Comparison of ENCODE assay signal across 10 cellular contexts in genomic region chr9:71897573-71897972, GRCh38. TPM values are rescaled to one million over a fixed set of nuclear protein-coding genes. Genes with fewer than 3 reads are reported as not detected.
DNase-seq lines count a peak whose midpoint lies in the region; ATAC-seq and TF ChIP-seq lines count a peak whose summit lies in the region.
"Had no signal": no experiment of that assay in that cellular context is flagged by ENCODE, and none has a peak within 500 bp of the region (broad histone marks: within the 10 kb centered on the region; RNA-seq: fewer than 3 reads in every experiment).

No MANE protein-coding gene starts in this region.

- no peaks in the 10 kb centered on the region for H3K9me3 Mint-ChIP-seq in activated naive CD8-positive, alpha-beta T cell treated with anti-CD3 and anti-CD28 coated beads, Interleukin-2, amount 10 ng/mL, durations not matched to agents 7 days and 5 days

- ATAC-seq in HG03521 (IDR thresholded peaks at IDR 0.05; ENCODE audit: unreplicated experiment), result peak; percentile 47
- ATAC-seq in activated naive CD8-positive, alpha-beta T cell treated with anti-CD3 and anti-CD28 coated beads, Interleukin-2, amount 10 ng/mL, durations not matched to agents 7 days and 5 days (ENCODE audit: low read depth), result peak; percentile 79
- ATAC-seq: psoas muscle had no signal

- H3K27ac Mint-ChIP-seq in activated naive CD8-positive, alpha-beta T cell treated with anti-CD3 and anti-CD28 coated beads, Interleukin-2, amount 10 ng/mL, durations not matched to agents 7 days and 5 days, result peak overlapping the region; percentile 86

- peaks cover 15% of the 10 kb centered on the region for H3K36me3 Mint-ChIP-seq in activated naive CD8-positive, alpha-beta T cell treated with anti-CD3 and anti-CD28 coated beads, Interleukin-2, amount 10 ng/mL, durations not matched to agents 7 days and 5 days

- POLR2A ChIA-PET in activated naive CD8-positive, alpha-beta T cell treated with anti-CD3 and anti-CD28 coated beads, Interleukin-2, amount 10 ng/mL, durations not matched to agents 7 days and 5 days (lab: Charles Lee), result interaction anchor here (1.0 to 6.4 kb wide), 2 partner anchors 14 to 114 kb away, joined by 4 to 60 read pairs; partner anchors contain the start of genes ABHD17B and C9orf85

- peak overlapping the region; percentile 74 for H3K4me3 Mint-ChIP-seq in activated naive CD8-positive, alpha-beta T cell treated with anti-CD3 and anti-CD28 coated beads, Interleukin-2, amount 10 ng/mL, durations not matched to agents 7 days and 5 days

- peak; percentile 67 for DNase-seq in GDM1 (lab: John Stamatoyannopoulos, UW)
- DNase-seq in GM20000 (ENCODE audit: low spot score), result peak; percentile 33
- no peak for DNase-seq in activated naive CD8-positive, alpha-beta T cell treated with anti-CD3 and anti-CD28 coated beads, Interleukin-2, amount 10 ng/mL, durations not matched to agents 7 days and 5 days
- no peak for DNase-seq in NCI-H2107 treated with DMSO at 0.1 percent for 48 hours (lab: John Stamatoyannopoulos, UW; ENCODE audit: unreplicated experiment)
- DNase-seq in stimulated activated CD4-positive, alpha-beta T cell treated with anti-CD3 and anti-CD28 coated beads, Interleukin-4, amount 100 ng/mL, for 24 hours, result no peak
- no peak for DNase-seq in NCI-H1417 treated with DMSO at 0.1 percent for 48 hours (lab: John Stamatoyannopoulos, UW)
- DNase-seq in kidney glomerular epithelial cell (lab: John Stamatoyannopoulos, UW), result no peak
- DNase-seq: activated CD8-positive, alpha-beta memory T cell treated with anti-CD3 and anti-CD28 coated beads for 24 hours; psoas muscle had no signal

- peaks cover 72% of the 10 kb centered on the region for H3K4me1 Mint-ChIP-seq in activated naive CD8-positive, alpha-beta T cell treated with anti-CD3 and anti-CD28 coated beads, Interleukin-2, amount 10 ng/mL, durations not matched to agents 7 days and 5 days

- TF ChIP-seq CTCF in GM20000 (IDR thresholded peaks at IDR 0.05; ENCODE audit: extremely low read depth, missing control alignments), result no peak

- H3K27me3 Mint-ChIP-seq in activated naive CD8-positive, alpha-beta T cell treated with anti-CD3 and anti-CD28 coated beads, Interleukin-2, amount 10 ng/mL, durations not matched to agents 7 days and 5 days, result no peaks in the 10 kb centered on the region

RNA-seq across cellular contexts. Expression of gene ABHD17B, which starts 13.4 kb away (rescaled TPM):
- 10 to 100 TPM; 25.2 to 25.6 TPM for total RNA-seq in activated naive CD8-positive, alpha-beta T cell treated with anti-CD3 and anti-CD28 coated beads, Interleukin-2, amount 10 ng/mL, durations not matched to agents 7 days and 5 days

RNA-seq across cellular contexts. Expression of gene C9orf85, which starts 13.9 kb away (rescaled TPM):
- total RNA-seq in activated naive CD8-positive, alpha-beta T cell treated with anti-CD3 and anti-CD28 coated beads, Interleukin-2, amount 10 ng/mL, durations not matched to agents 7 days and 5 days, result 10 to 100 TPM in 1 of 2 experiments, 1 to 10 TPM in 1; 9.2 to 11.3 TPM

Comparison
In these comparisons a context has a peak if more than half of its experiments do, and no peak if none do; other contexts are left out.
1. DNase-seq: peak in GDM1 (single experiment) and GM20000 (single experiment); none in activated naive CD8-positive, alpha-beta T cell treated with anti-CD3 and anti-CD28 coated beads, Interleukin-2, amount 10 ng/mL, durations not matched to agents 7 days and 5 days (single experiment), NCI-H2107 treated with DMSO at 0.1 percent for 48 hours (single experiment), stimulated activated CD4-positive, alpha-beta T cell treated with anti-CD3 and anti-CD28 coated beads, Interleukin-4, amount 100 ng/mL, for 24 hours (single experiment), NCI-H1417 treated with DMSO at 0.1 percent for 48 hours (single experiment) and kidney glomerular epithelial cell (single experiment).